18 cellular contexts compared by ENCODE assay signal in the genomic region with DNA sequence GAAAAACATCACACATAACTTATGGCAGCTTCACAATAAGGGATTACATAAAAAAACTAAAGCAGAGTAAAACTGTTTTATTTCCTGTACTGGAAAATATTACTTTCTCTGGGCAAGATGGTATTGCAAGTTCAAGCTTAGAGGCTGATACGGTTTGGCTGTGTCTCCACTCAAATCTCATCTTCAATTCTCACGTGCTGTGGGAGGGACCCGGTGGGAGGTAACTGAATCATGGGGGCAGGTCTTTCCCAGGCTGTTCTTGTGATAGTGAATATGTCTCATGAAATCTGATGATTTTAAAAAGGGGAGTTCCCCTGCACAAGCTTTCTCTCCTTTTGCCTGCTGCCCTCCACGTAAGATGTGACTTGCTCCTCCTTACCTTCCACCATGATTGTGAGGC. TPM values are rescaled to one million over a fixed set of nuclear protein-coding genes. Genes with fewer than 3 reads are reported as not detected.
A peak's percentile ranks its signal among the peaks of the same experiment; 100 is the strongest.
DNase-seq lines count a peak whose midpoint lies in the region; ATAC-seq, FAIRE-seq and TF ChIP-seq lines count a peak whose summit lies in the region.
"Had no signal": no experiment of that assay in that cellular context is flagged by ENCODE, and none has a peak within 500 bp of the region (broad histone marks: within the 10 kb centered on the region; RNA-seq: fewer than 3 reads in every experiment).

No MANE protein-coding gene starts in this region.

- peaks cover 6% of the 10 kb centered on the region for H3K36me3 ChIP-seq in astrocyte (ENCODE audit: insufficient read depth, low read length)

- H3K27me3 ChIP-seq in astrocyte (ENCODE audit: insufficient read depth, low read length), result no peaks in the 10 kb centered on the region

- H3K4me1 ChIP-seq in astrocyte (ENCODE audit: insufficient read depth, low read length), result peaks cover 13% of the 10 kb centered on the region

- peaks cover 53% of the 10 kb centered on the region for H3K4me1 Mint-ChIP-seq in activated B cell treated with CpG ODN at 0.5 μM for 24 hours
- peaks cover 21% of the 10 kb centered on the region for H3K4me1 Mint-ChIP-seq in astrocyte (ENCODE audit: low read depth, unreplicated experiment)

- peaks cover 67% of the 10 kb centered on the region for H3K79me2 ChIP-seq in astrocyte (ENCODE audit: insufficient read depth, low read length)

- H3K27ac ChIP-seq in astrocyte (ENCODE audit: low read depth, low read length), result no peak overlapping the region
- H3K27ac ChIP-seq: HL-60 had no signal

- H3K9ac ChIP-seq in astrocyte (ENCODE audit: low read length), result no peak overlapping the region

- H3K27ac Mint-ChIP-seq in activated B cell treated with CpG ODN at 0.5 μM for 24 hours (peak overlapping the region; percentile 53), astrocyte (ENCODE audit: unreplicated experiment) (no peak overlapping the region)
- H3K27ac Mint-ChIP-seq: T-helper 17 cell had no signal

- no peaks in the 10 kb centered on the region for H3K9me3 Mint-ChIP-seq in activated B cell treated with CpG ODN at 0.5 μM for 24 hours
- H3K9me3 Mint-ChIP-seq in astrocyte (ENCODE audit: unreplicated experiment), result peaks cover 4% of the 10 kb centered on the region
- H3K9me3 Mint-ChIP-seq: nephron had no signal

- no peak overlapping the region for H3K4me2 ChIP-seq in astrocyte (ENCODE audit: low read length)

- ATAC-seq in activated B cell treated with CpG ODN at 0.5 μM for 24 hours (ENCODE audit: low read depth), result no peak
- ATAC-seq in HG03108 (IDR thresholded peaks at IDR 0.05; ENCODE audit: unreplicated experiment), result no peak
- no peak for ATAC-seq in GM19463 (IDR thresholded peaks at IDR 0.05; ENCODE audit: unreplicated experiment)
- ATAC-seq: T-helper 17 cell had no signal

- no peak overlapping the region for H2AFZ ChIP-seq in astrocyte (ENCODE audit: low read depth, low read length)

- CTCF ChIA-PET in activated B cell treated with CpG ODN at 0.5 μM for 24 hours (lab: Charles Lee), result no interaction called here

- FAIRE-seq in astrocyte (lab: Jason Lieb, UNC), result no peak

- no peak overlapping the region for H3K4me3 Mint-ChIP-seq in activated B cell treated with CpG ODN at 0.5 μM for 24 hours
- H3K4me3 Mint-ChIP-seq in astrocyte (ENCODE audit: unreplicated experiment), result peak overlapping the region; percentile 6
- H3K4me3 Mint-ChIP-seq: H9, T-helper 17 cell had no signal

- H3K36me3 Mint-ChIP-seq in activated B cell treated with CpG ODN at 0.5 μM for 24 hours (ENCODE audit: low read depth), result peaks cover 50% of the 10 kb centered on the region
- H3K36me3 Mint-ChIP-seq in astrocyte (ENCODE audit: low read depth, unreplicated experiment), result peaks cover 25% of the 10 kb centered on the region

- H3K4me3 ChIP-seq in astrocyte (ENCODE audit: insufficient read depth, low read depth, low read length), result no peak overlapping the region

- intact Hi-C loops in activated B cell treated with CpG ODN at 0.5 μM for 24 hours (cut with micrococcal nuclease), result no loop called here

- H4K20me1 ChIP-seq in astrocyte (ENCODE audit: insufficient read depth, low read length), result peaks cover 36% of the 10 kb centered on the region

- H3K9me3 ChIP-seq in astrocyte (ENCODE audit: insufficient read depth, low read depth, low read length), result no peaks in the 10 kb centered on the region

- DNase-seq in activated CD4-positive, alpha-beta T cell treated with anti-CD3 and anti-CD28 coated beads for 24 hours (ENCODE audit: low read depth in 2 of 2), result peak; percentile 35 to 36
- DNase-seq in activated CD4-positive, alpha-beta T cell treated with anti-CD3 and anti-CD28 coated beads for 1 hour, result no peak
- DNase-seq in activated B cell treated with CpG ODN at 0.5 μM for 24 hours (no peak), astrocyte (ENCODE audit: low read depth) (no peak), ecto neural progenitor cell (ENCODE audit: low spot score) (no peak)
- peak; percentile 59 for DNase-seq in stimulated activated CD4-positive, alpha-beta T cell treated with anti-CD3 and anti-CD28 coated beads, Interleukin-4, amount 100 ng/mL, for 1 hour
- DNase-seq: 8988T, dermis blood vessel endothelial cell, H9, Karpas-422, NCI-H1436 treated with DMSO at 0.1 percent for 48 hours, NCI-H524 treated with DMSO at 0.1 percent for 48 hours, substantia nigra, T-helper 17 cell had no signal

- TF ChIP-seq CTCF in activated B cell treated with CpG ODN at 0.5 μM for 24 hours (IDR thresholded peaks at IDR 0.05) (no peak), astrocyte (IDR thresholded peaks at IDR 0.05; ENCODE audit: insufficient read depth, low read depth, low read length) (no peak)

- POLR2A ChIA-PET in activated B cell treated with CpG ODN at 0.5 μM for 24 hours (lab: Charles Lee), result interaction anchor here (0.6 kb wide), 1 partner anchor 19 kb away, joined by 4 read pairs; the partner anchor contains the start of gene STK32C

- H3K27me3 Mint-ChIP-seq in activated B cell treated with CpG ODN at 0.5 μM for 24 hours (no peaks in the 10 kb centered on the region), astrocyte (ENCODE audit: low read depth, unreplicated experiment) (no peaks in the 10 kb centered on the region)
- H3K27me3 Mint-ChIP-seq: T-helper 17 cell had no signal

RNA-seq across cellular contexts. Expression of gene LRRC27, which starts 5.1 kb away (rescaled TPM):
- total RNA-seq in activated B cell treated with CpG ODN at 0.5 μM for 24 hours, result 9.1 and 15.2 TPM in 2 replicates
- total RNA-seq in astrocyte, result 7.8 and 8.0 TPM in 2 replicates

RNA-seq across cellular contexts. Expression of gene STK32C, which starts 19.2 kb away (rescaled TPM):
- total RNA-seq in activated B cell treated with CpG ODN at 0.5 μM for 24 hours (11.0 and 13.8 TPM in 2 replicates), astrocyte (12.3 and 13.6 TPM in 2 replicates)

Comparison
In these comparisons a context has a peak if more than half of its experiments do, and no peak if none do; other contexts are left out.
1. DNase-seq: peak in activated CD4-positive, alpha-beta T cell treated with anti-CD3 and anti-CD28 coated beads for 24 hours (2 of 2) and stimulated activated CD4-positive, alpha-beta T cell treated with anti-CD3 and anti-CD28 coated beads, Interleukin-4, amount 100 ng/mL, for 1 hour (single experiment); none in activated CD4-positive, alpha-beta T cell treated with anti-CD3 and anti-CD28 coated beads for 1 hour (single experiment), activated B cell treated with CpG ODN at 0.5 μM for 24 hours (single experiment), astrocyte (single experiment) and ecto neural progenitor cell (single experiment).